1 cellular context compared by ENCODE assay signal in genomic region chr17:7204828-7205461, GRCh38.
A peak's percentile ranks its signal among the peaks of the same experiment; 100 is the strongest.
TF ChIP-seq lines count a peak whose summit lies in the region.

No MANE protein-coding gene starts in this region.

TF ChIP-seq in GM12878, 131 proteins besides CTCF, POLR2A, EP300 and RAD21 (continued from another document):
- TF ChIP-seq ZBTB4 (CRISPR knock-in tag; IDR thresholded peaks at IDR 0.05) (no peak), E2F8 (IDR thresholded peaks at IDR 0.05; ENCODE audit: low read depth, partially characterized antibody) (no peak), ZBTB40 (IDR thresholded peaks at IDR 0.05; ENCODE audit: borderline replicate concordance) (peak; percentile 65; the same call in 1 of the 2 replicates), PBX3 (IDR thresholded peaks at IDR 0.05; ENCODE audit: insufficient replicate concordance, low read depth, low read length) (peak; percentile 13), HSF1 (IDR thresholded peaks at IDR 0.05; ENCODE audit: low read depth, low read length) (no peak), MXI1 (IDR thresholded peaks at IDR 0.05; ENCODE audit: low read depth, low read length) (peak; percentile 97)
